Comparison of ENCODE assay signal across 28 cellular contexts in the genomic region with DNA sequence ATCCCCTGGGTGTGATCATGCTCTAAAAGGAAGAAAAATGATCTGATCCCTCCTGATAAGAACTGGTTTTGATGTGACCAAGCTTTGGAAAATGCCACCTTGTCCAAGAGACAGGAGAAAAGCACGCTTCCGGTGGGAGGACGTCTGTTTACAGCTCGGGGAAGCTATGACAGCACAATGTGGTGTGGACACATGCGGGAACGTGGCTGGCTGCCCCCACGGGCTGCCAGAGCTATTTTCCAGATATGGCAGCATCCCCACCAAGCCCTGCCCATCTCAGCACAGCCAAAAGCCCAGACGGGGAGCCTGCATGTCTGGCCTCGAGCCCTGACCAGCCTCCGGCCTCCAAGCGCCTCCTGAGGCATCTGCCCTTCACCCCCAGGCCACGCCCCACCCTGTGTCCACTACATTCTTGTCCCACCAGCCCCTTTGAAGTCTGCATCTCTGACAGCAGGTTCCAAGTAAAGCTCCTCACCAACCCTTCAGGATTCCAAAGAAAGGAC.
DNase-seq lines count a peak whose midpoint lies in the region; ATAC-seq, FAIRE-seq and TF ChIP-seq lines count a peak whose summit lies in the region.
"Had no signal": no experiment of that assay in that cellular context is flagged by ENCODE, and none has a peak within 500 bp of the region (broad histone marks: within the 10 kb centered on the region; RNA-seq: fewer than 3 reads in every experiment).

No MANE protein-coding gene starts in this region.

- ATAC-seq in HG02763 (IDR thresholded peaks at IDR 0.05; ENCODE audit: unreplicated experiment), result no peak
- ATAC-seq: A549; activated naive CD8-positive, alpha-beta T cell treated with anti-CD3 and anti-CD28 coated beads, Interleukin-2, amount 50 U/mL, for 24 hours; activated T-cell treated with anti-CD3 and anti-CD28 coated beads, Interleukin-2, amount 50 U/mL, for 4 hours; GM23338; left lobe of liver; naive thymus-derived CD8-positive, alpha-beta T cell; Panc1; stimulated activated effector memory CD8-positive, alpha-beta T cell treated with anti-CD3 and anti-CD28 coated beads, Interleukin-12 subunit alpha, Interleukin-12 subunit beta, amount 100 ng/mL, for 72 hours had no signal

- H3K4me1 ChIP-seq in keratinocyte (ENCODE audit: control insufficient read depth, extremely low read depth, insufficient read depth, low read length), result peaks cover 20% of the 10 kb centered on the region
- peaks cover 0 to 44% (median 30%) of the 10 kb centered on the region in 4 donors for H3K4me1 ChIP-seq in sigmoid colon

- no peak overlapping the region for H3K4me2 ChIP-seq in keratinocyte (ENCODE audit: control insufficient read depth, extremely low read depth, insufficient read depth, low read depth, low read length)
- H3K4me2 ChIP-seq: A549, GM23338 had no signal

- dilution Hi-C loops in keratinocyte (cut with MboI; ENCODE audit: extremely low pct_ligation_motif_present, low sequenced_read_pairs), result no loop called here

- H4K20me1 ChIP-seq in keratinocyte (ENCODE audit: control insufficient read depth, extremely low read depth, insufficient read depth, low read length), result no peaks in the 10 kb centered on the region

- no peak for TF ChIP-seq POLR2A in sigmoid colon (IDR thresholded peaks at IDR 0.05)

- 63 to 73% methylated on average over 12 of the region's 12 CpGs for WGBS in sigmoid colon, 2 donors

- H3K27me3 ChIP-seq in keratinocyte (ENCODE audit: control insufficient read depth, extremely low read depth, insufficient read depth, low read length), result no peaks in the 10 kb centered on the region
- no peaks in the 10 kb centered on the region for H3K27me3 ChIP-seq in sigmoid colon
- H3K27me3 ChIP-seq: brain microvascular endothelial cell, SJCRH30 had no signal

- no peak overlapping the region for H3K4me3 ChIP-seq in keratinocyte (ENCODE audit: control insufficient read depth in 2 of 3, extremely low read depth in 1 of 3, insufficient read depth in 2 of 3, low read depth in 1 of 3, low read length in 3 of 3)
- H3K4me3 ChIP-seq in sigmoid colon, result no peak overlapping the region
- H3K4me3 ChIP-seq: A549, GM23338, SJCRH30 had no signal

- peak in 2 of 4 donors; percentile 19 to 36 for TF ChIP-seq EP300 in sigmoid colon (IDR thresholded peaks at IDR 0.05)

- H3K79me2 ChIP-seq in keratinocyte (ENCODE audit: control insufficient read depth, insufficient read depth, low read length), result no peaks in the 10 kb centered on the region

- no peak overlapping the region for H3K27ac ChIP-seq in keratinocyte (ENCODE audit: control insufficient read depth, insufficient read depth, low read length)
- H3K27ac ChIP-seq in sigmoid colon, result peak overlapping the region; percentile 32 to 80 (median 66)
- H3K27ac ChIP-seq: brain microvascular endothelial cell, SJCRH30 had no signal

- TF ChIP-seq CTCF in keratinocyte (optimal IDR thresholded peaks at IDR 0.05 in 1 of 3, IDR thresholded peaks at IDR 0.05 in 1 of 3, conservative IDR thresholded peaks at IDR 0.05 in 1 of 3; ENCODE audit: extremely low read depth in 1 of 3, insufficient read depth in 2 of 3, low read length in 3 of 3) (no peak), sigmoid colon (IDR thresholded peaks at IDR 0.05) (no peak), D721Med (IDR thresholded peaks at IDR 0.05; ENCODE audit: insufficient read depth, missing control alignments) (no peak)

- no peaks in the 10 kb centered on the region for H3K9me3 ChIP-seq in keratinocyte (ENCODE audit: control insufficient read depth, low read depth, low read length)
- no peaks in the 10 kb centered on the region for H3K9me3 ChIP-seq in sigmoid colon
- H3K9me3 ChIP-seq: A549, SJCRH30 had no signal

- H3K36me3 ChIP-seq in keratinocyte (ENCODE audit: control insufficient read depth in 2 of 2, extremely low read depth in 1 of 2, insufficient read depth in 2 of 2, low read length in 2 of 2) (no peaks in the 10 kb centered on the region), sigmoid colon (no peaks in the 10 kb centered on the region)
- H3K36me3 ChIP-seq: brain microvascular endothelial cell, SJCRH30 had no signal

- no peak overlapping the region for H3K9ac ChIP-seq in keratinocyte (ENCODE audit: control insufficient read depth, extremely low read depth, insufficient read depth, low read length)

- H3K9me1 ChIP-seq in keratinocyte (ENCODE audit: control insufficient read depth, extremely low read depth, insufficient read depth, low read length), result no peaks in the 10 kb centered on the region

- H2AFZ ChIP-seq in keratinocyte (ENCODE audit: control insufficient read depth, low read length), result peak overlapping the region; percentile 69
- H2AFZ ChIP-seq: GM23338 had no signal

- intact Hi-C loops in sigmoid colon (cut with DNase I), result loop anchor here (1.0 to 10.0 kb wide), 2 partner anchors 46 to 514 kb away; no protein-coding TSS in a partner anchor

- FAIRE-seq in keratinocyte (lab: Jason Lieb, UNC) (no peak), D721Med (lab: Jason Lieb, UNC) (no peak)
- FAIRE-seq: A549, frontal cortex had no signal

- DNase-seq in AG08396 (ENCODE audit: low spot score) (peak; percentile 36), astrocyte of the hippocampus (ENCODE audit: low read depth, low spot score) (peak; percentile 22), keratinocyte (ENCODE audit: low read depth, low spot score) (no peak), sigmoid colon (peak; percentile 82), NCI-H128 (lab: John Stamatoyannopoulos, UW; ENCODE audit: unreplicated experiment) (no peak), D721Med (ENCODE audit: insufficient read length, low spot score) (no peak)
- DNase-seq in stimulated activated naive CD4-positive, alpha-beta T cell treated with Interleukin-2 at 50 U/mL for 16 hours (lab: John Stamatoyannopoulos, UW), result no peak
- DNase-seq: activated CD4-positive, alpha-beta T cell treated with anti-CD3 and anti-CD28 coated beads, Interleukin-2, amount 10 ng/mL, durations not matched to agents 7 days and 5 days; activated gamma-delta T cell treated with Interleukin-2 at 50 U/mL for 16 hours; activated naive CD8-positive, alpha-beta T cell treated with anti-CD3 and anti-CD28 coated beads, Interleukin-2, amount 50 U/mL, for 24 hours; activated T-cell treated with anti-CD3 and anti-CD28 coated beads, Interleukin-2, amount 50 U/mL, for 4 hours; brain microvascular endothelial cell; effector memory CD4-positive, alpha-beta T cell; hippocampal formation; naive thymus-derived CD8-positive, alpha-beta T cell; NCI-H1105; NCI-H2029 treated with DMSO at 0.1 percent for 48 hours; NCI-H2227 treated with DMSO at 0.1 percent for 48 hours; NCI-H69; SJCRH30; stimulated activated CD4-positive, alpha-beta T cell treated with anti-CD3 and anti-CD28 coated beads, Interleukin-4, amount 100 ng/mL, for 24 hours had no signal

Comparison
In these comparisons a context has a peak if more than half of its experiments do, and no peak if none do; other contexts are left out.
1. DNase-seq: peak in AG08396 (single experiment), astrocyte of the hippocampus (single experiment) and sigmoid colon (single experiment); none in keratinocyte (single experiment), NCI-H128 (single experiment), D721Med (single experiment) and stimulated activated naive CD4-positive, alpha-beta T cell treated with Interleukin-2 at 50 U/mL for 16 hours (single experiment).